In the genomic region with DNA sequence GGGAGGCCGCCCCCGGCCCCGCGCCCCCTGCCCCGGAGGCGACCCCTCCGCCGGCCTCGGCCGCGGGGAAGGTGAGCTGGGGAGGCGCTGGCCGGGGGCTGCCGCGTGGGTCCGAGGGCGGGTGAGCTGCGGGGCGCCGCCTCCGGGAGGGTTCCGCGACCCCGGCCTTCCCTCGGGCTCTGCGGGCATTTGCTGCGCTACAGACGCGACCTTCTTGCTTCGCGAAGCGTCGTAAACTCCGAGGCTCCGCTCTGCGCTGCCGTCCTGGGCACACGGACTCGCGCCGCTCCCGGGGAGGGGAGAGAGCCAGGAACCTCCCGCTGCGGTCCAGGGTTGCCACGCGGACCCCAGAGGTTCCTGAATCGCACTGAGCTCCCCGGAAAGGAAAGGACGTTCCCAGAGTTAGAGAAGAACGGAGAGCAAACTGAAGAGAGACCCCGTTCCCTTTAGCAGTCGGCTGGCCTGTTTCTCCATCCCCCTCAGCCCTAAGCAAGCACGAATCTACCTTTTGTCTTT, we compare ENCODE assay signal across 1 cellular context.
TF ChIP-seq lines count a peak whose summit lies in the region.

No MANE protein-coding gene starts in this region.

TF ChIP-seq in HEK293, 187 proteins besides CTCF, POLR2A, EP300 and RAD21 (continued from another document):
- TF ChIP-seq OSR2 (tag by site-specific recombination; IDR thresholded peaks at IDR 0.05) (no peak), KLF9 (tag by site-specific recombination; IDR thresholded peaks at IDR 0.05; ENCODE audit: low read depth) (no peak), GLIS1 (tag by site-specific recombination; IDR thresholded peaks at IDR 0.05) (peak; percentile 84), ZNF785 (tag by site-specific recombination; IDR thresholded peaks at IDR 0.05) (no peak), ZNF366 (tag by site-specific recombination; conservative IDR thresholded peaks at IDR 0.05) (no peak), ZNF654 (tag by site-specific recombination; IDR thresholded peaks at IDR 0.05; ENCODE audit: low read depth) (no peak), IKZF3 (tag by site-specific recombination; IDR thresholded peaks at IDR 0.05) (0 out of 2 replicates have a peak, but pooled peaks have one; percentile 5), ZNF423 (tag by site-specific recombination; IDR thresholded peaks at IDR 0.05) (peak; percentile 38; the same call in 1 of the 2 replicates), ZNF341 (tag by site-specific recombination; IDR thresholded peaks at IDR 0.05; ENCODE audit: low read depth) (peak; percentile 29; the same call in 1 of the 2 replicates), ZNF184 (tag by site-specific recombination; IDR thresholded peaks at IDR 0.05) (no peak), ZNF521 (tag by site-specific recombination; IDR thresholded peaks at IDR 0.05) (no peak), ZNF626 (tag by site-specific recombination; IDR thresholded peaks at IDR 0.05) (no peak), ZIC2 (tag by site-specific recombination; IDR thresholded peaks at IDR 0.05) (peak; percentile 37), REPIN1 (tag by site-specific recombination; IDR thresholded peaks at IDR 0.05; ENCODE audit: low read depth) (no peak), ZNF2 (tag by site-specific recombination; IDR thresholded peaks at IDR 0.05) (no peak), ZNF518A (tag by site-specific recombination; conservative IDR thresholded peaks at IDR 0.05; ENCODE audit: low read depth) (no peak), ZFP41 (tag by site-specific recombination; IDR thresholded peaks at IDR 0.05; ENCODE audit: borderline replicate concordance) (no peak), ZNF645 (tag by site-specific recombination; IDR thresholded peaks at IDR 0.05) (no peak), GLIS2 (tag by site-specific recombination; IDR thresholded peaks at IDR 0.05) (peak; percentile 62; the same call in 1 of the 2 replicates)
- TF ChIP-seq, protein P1, sequence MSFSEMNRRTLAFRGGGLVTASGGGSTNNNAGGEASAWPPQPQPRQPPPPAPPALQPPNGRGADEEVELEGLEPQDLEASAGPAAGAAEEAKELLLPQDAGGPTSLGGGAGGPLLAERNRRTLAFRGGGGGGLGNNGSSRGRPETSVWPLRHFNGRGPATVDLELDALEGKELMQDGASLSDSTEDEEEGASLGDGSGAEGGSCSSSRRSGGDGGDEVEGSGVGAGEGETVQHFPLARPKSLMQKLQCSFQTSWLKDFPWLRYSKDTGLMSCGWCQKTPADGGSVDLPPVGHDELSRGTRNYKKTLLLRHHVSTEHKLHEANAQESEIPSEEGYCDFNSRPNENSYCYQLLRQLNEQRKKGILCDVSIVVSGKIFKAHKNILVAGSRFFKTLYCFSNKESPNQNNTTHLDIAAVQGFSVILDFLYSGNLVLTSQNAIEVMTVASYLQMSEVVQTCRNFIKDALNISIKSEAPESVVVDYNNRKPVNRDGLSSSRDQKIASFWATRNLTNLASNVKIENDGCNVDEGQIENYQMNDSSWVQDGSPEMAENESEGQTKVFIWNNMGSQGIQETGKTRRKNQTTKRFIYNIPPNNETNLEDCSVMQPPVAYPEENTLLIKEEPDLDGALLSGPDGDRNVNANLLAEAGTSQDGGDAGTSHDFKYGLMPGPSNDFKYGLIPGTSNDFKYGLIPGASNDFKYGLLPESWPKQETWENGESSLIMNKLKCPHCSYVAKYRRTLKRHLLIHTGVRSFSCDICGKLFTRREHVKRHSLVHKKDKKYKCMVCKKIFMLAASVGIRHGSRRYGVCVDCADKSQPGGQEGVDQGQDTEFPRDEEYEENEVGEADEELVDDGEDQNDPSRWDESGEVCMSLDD (tag by site-specific recombination; IDR thresholded peaks at IDR 0.05): peak; percentile 29; the same call in 1 of the 2 replicates
- TF ChIP-seq, protein P2, sequence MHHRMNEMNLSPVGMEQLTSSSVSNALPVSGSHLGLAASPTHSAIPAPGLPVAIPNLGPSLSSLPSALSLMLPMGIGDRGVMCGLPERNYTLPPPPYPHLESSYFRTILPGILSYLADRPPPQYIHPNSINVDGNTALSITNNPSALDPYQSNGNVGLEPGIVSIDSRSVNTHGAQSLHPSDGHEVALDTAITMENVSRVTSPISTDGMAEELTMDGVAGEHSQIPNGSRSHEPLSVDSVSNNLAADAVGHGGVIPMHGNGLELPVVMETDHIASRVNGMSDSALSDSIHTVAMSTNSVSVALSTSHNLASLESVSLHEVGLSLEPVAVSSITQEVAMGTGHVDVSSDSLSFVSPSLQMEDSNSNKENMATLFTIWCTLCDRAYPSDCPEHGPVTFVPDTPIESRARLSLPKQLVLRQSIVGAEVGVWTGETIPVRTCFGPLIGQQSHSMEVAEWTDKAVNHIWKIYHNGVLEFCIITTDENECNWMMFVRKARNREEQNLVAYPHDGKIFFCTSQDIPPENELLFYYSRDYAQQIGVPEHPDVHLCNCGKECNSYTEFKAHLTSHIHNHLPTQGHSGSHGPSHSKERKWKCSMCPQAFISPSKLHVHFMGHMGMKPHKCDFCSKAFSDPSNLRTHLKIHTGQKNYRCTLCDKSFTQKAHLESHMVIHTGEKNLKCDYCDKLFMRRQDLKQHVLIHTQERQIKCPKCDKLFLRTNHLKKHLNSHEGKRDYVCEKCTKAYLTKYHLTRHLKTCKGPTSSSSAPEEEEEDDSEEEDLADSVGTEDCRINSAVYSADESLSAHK (tag by site-specific recombination; IDR thresholded peaks at IDR 0.05): no peak
